ENCODE assay signal across 18 cellular contexts in the genomic region with DNA sequence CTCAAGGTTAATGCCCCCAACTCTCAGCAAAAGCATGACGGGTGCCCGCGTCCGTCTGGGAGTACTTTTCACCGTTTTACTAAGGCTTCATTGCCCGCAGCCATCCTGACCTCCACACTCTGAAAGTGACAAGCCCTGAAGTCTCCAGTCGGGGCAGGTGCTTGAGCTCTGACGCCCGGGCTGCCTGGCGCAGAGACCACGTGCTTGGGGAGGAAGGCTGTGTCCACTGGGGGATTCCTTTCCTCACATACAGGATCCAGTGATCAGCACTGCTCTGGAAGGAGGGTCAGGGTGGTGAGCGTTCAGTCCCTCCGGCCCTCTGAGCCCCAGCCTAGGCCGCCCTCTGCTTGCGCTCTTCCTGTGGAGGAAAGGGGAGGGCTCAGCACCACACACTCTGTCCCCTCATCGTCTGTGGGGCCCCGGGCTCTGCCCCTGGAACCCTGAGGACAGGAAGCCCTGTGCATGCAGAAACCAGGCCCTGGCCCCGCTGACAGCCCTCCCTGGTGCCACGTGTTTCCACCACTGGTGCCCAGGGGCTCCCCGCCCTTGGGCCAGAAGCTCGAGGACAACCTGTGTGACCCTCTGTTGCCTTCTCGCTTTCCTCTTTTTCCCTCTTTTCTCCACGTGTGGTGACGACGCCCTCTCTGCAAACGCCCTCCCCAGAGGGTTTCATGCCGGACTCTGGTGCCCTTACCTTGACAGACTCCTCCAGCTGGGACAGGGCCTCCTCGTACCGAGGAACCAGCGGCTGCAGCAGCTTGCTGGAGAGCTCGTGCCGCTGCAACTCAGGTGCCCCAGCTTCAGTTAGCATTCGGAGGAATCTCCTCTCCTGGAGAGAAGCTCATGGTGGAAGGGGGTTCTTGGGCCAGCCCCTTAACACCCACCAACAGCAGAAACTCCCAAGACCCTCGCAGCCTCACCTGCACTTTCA. TPM values are rescaled to one million over a fixed set of nuclear protein-coding genes. Genes with fewer than 3 reads are reported as not detected.
DNase-seq lines count a peak whose midpoint lies in the region; ATAC-seq, FAIRE-seq and TF ChIP-seq lines count a peak whose summit lies in the region.
"Had no signal": no experiment of that assay in that cellular context is flagged by ENCODE, and none has a peak within 500 bp of the region (broad histone marks: within the 10 kb centered on the region; RNA-seq: fewer than 3 reads in every experiment).

No MANE protein-coding gene starts in this region.

- H3K4me1 ChIP-seq in kidney (ENCODE audit: control insufficient read depth in 1 of 2, insufficient read depth in 1 of 2, low read depth in 1 of 2, low read length in 2 of 2) = peaks cover 0 to 12% of the 10 kb centered on the region in 2 donors
- H3K4me1 ChIP-seq: Caco-2, SJCRH30 had no signal

- no peak overlapping the region for H3K27ac Mint-ChIP-seq in activated naive CD8-positive, alpha-beta T cell treated with anti-CD3 and anti-CD28 coated beads, Interleukin-2, amount 10 ng/mL, durations not matched to agents 7 days and 5 days
- peak overlapping the region; percentile 47 for H3K27ac Mint-ChIP-seq in stimulated activated naive B cell treated with anti-CD40 and anti-IgM and Interleukin-4, amounts not matched to agents 10 μg/mL and 1 μg/mL and 100 μg/mL, for 72 hours
- no peak overlapping the region for H3K27ac Mint-ChIP-seq in natural killer cell treated with Interleukin-12 subunit alpha and Interleukin-12 subunit beta and Interleukin-15 and Interleukin-18, amount 100 ng/mL, for 72 hours
- H3K27ac Mint-ChIP-seq: IgD-negative memory B cell had no signal

- no peak overlapping the region for H3K4me3 ChIP-seq in kidney (ENCODE audit: low read length in 2 of 2)
- H3K4me3 ChIP-seq: SJCRH30 had no signal

- peaks cover 13 to 23% of the 10 kb centered on the region in 2 donors for H3K36me3 ChIP-seq in kidney (ENCODE audit: control insufficient read depth in 1 of 2, insufficient read depth in 2 of 2, low read length in 2 of 2)

- no peak overlapping the region for H3K9ac ChIP-seq in kidney (ENCODE audit: low read length in 2 of 2)

- H3K4me1 Mint-ChIP-seq in activated naive CD8-positive, alpha-beta T cell treated with anti-CD3 and anti-CD28 coated beads, Interleukin-2, amount 10 ng/mL, durations not matched to agents 7 days and 5 days = peaks cover 3% of the 10 kb centered on the region
- H3K4me1 Mint-ChIP-seq in stimulated activated naive B cell treated with anti-CD40 and anti-IgM and Interleukin-4, amounts not matched to agents 10 μg/mL and 1 μg/mL and 100 μg/mL, for 72 hours = peaks cover 10 to 14% of the 10 kb centered on the region in 2 donors
- peaks cover 5 to 6% of the 10 kb centered on the region in 2 donors for H3K4me1 Mint-ChIP-seq in natural killer cell treated with Interleukin-12 subunit alpha and Interleukin-12 subunit beta and Interleukin-15 and Interleukin-18, amount 100 ng/mL, for 72 hours (ENCODE audit: low read depth in 2 of 2)

- H3K4me3 Mint-ChIP-seq in activated naive CD8-positive, alpha-beta T cell treated with anti-CD3 and anti-CD28 coated beads, Interleukin-2, amount 10 ng/mL, durations not matched to agents 7 days and 5 days = no peak overlapping the region
- H3K4me3 Mint-ChIP-seq in stimulated activated naive B cell treated with anti-CD40 and anti-IgM and Interleukin-4, amounts not matched to agents 10 μg/mL and 1 μg/mL and 100 μg/mL, for 72 hours = no peak overlapping the region
- H3K4me3 Mint-ChIP-seq in natural killer cell treated with Interleukin-12 subunit alpha and Interleukin-12 subunit beta and Interleukin-15 and Interleukin-18, amount 100 ng/mL, for 72 hours = no peak overlapping the region
- H3K4me3 Mint-ChIP-seq: IgD-negative memory B cell had no signal

- no peaks in the 10 kb centered on the region for H3K9me3 Mint-ChIP-seq in activated naive CD8-positive, alpha-beta T cell treated with anti-CD3 and anti-CD28 coated beads, Interleukin-2, amount 10 ng/mL, durations not matched to agents 7 days and 5 days
- H3K9me3 Mint-ChIP-seq in stimulated activated naive B cell treated with anti-CD40 and anti-IgM and Interleukin-4, amounts not matched to agents 10 μg/mL and 1 μg/mL and 100 μg/mL, for 72 hours = no peaks in the 10 kb centered on the region
- H3K9me3 Mint-ChIP-seq in natural killer cell treated with Interleukin-12 subunit alpha and Interleukin-12 subunit beta and Interleukin-15 and Interleukin-18, amount 100 ng/mL, for 72 hours = no peaks in the 10 kb centered on the region
- H3K9me3 Mint-ChIP-seq: IgD-negative memory B cell had no signal

- no peak for TF ChIP-seq CTCF in kidney (IDR thresholded peaks at IDR 0.05; ENCODE audit: borderline replicate concordance, extremely low read depth, insufficient read depth)

- H3K36me3 Mint-ChIP-seq in activated naive CD8-positive, alpha-beta T cell treated with anti-CD3 and anti-CD28 coated beads, Interleukin-2, amount 10 ng/mL, durations not matched to agents 7 days and 5 days = peaks cover 4% of the 10 kb centered on the region
- H3K36me3 Mint-ChIP-seq in stimulated activated naive B cell treated with anti-CD40 and anti-IgM and Interleukin-4, amounts not matched to agents 10 μg/mL and 1 μg/mL and 100 μg/mL, for 72 hours = peaks cover 25 to 27% of the 10 kb centered on the region in 2 donors
- no peaks in the 10 kb centered on the region for H3K36me3 Mint-ChIP-seq in natural killer cell treated with Interleukin-12 subunit alpha and Interleukin-12 subunit beta and Interleukin-15 and Interleukin-18, amount 100 ng/mL, for 72 hours
- H3K36me3 Mint-ChIP-seq: IgD-negative memory B cell had no signal

- POLR2A ChIA-PET in activated naive CD8-positive, alpha-beta T cell treated with anti-CD3 and anti-CD28 coated beads, Interleukin-2, amount 10 ng/mL, durations not matched to agents 7 days and 5 days (lab: Charles Lee) = no interaction called here

- peak; percentile 54 for DNase-seq in activated effector memory CD4-positive, alpha-beta T cell treated with anti-CD3 and anti-CD28 coated beads, Interleukin-2, amount 50 U/mL, for 16 hours
- no peak for DNase-seq in activated effector memory CD4-positive, alpha-beta T cell treated with Interleukin-2 at 50 U/mL for 16 hours
- peak; percentile 24 for DNase-seq in activated naive CD8-positive, alpha-beta T cell treated with anti-CD3 and anti-CD28 coated beads, Interleukin-2, amount 10 ng/mL, durations not matched to agents 7 days and 5 days
- DNase-seq in kidney (peak; percentile 61), Right ventricle myocardium superior (no peak)
- no peak for DNase-seq in stimulated activated naive B cell treated with anti-CD40 and anti-IgM and Interleukin-4, amounts not matched to agents 10 μg/mL and 1 μg/mL and 100 μg/mL, for 72 hours
- DNase-seq in natural killer cell treated with Interleukin-12 subunit alpha and Interleukin-12 subunit beta and Interleukin-15 and Interleukin-18, amount 100 ng/mL, for 72 hours (ENCODE audit: low spot score) = no peak
- no peak for DNase-seq in stimulated activated CD4-positive, alpha-beta T cell treated with anti-CD3 and anti-CD28 coated beads, Interleukin-1b, Interleukin-23, amount 100 ng/mL, for 48 hours
- DNase-seq: Caco-2; EL; NCI-H1105 treated with DMSO at 0.1 percent for 48 hours; NCI-H187 treated with DMSO at 0.1 percent for 48 hours; NCI-H446; NK-92 treated with Interleukin-12 subunit alpha and Interleukin-12 subunit beta, amount 100 ng/mL, for 24 hours; OCI-M1; SJCRH30 had no signal

- FAIRE-seq in kidney (lab: Jason Lieb, UNC) = no peak
- FAIRE-seq: H54 had no signal

- ATAC-seq in activated naive CD8-positive, alpha-beta T cell treated with anti-CD3 and anti-CD28 coated beads, Interleukin-2, amount 10 ng/mL, durations not matched to agents 7 days and 5 days (ENCODE audit: low read depth) = no peak
- ATAC-seq in stimulated activated naive B cell treated with anti-CD40 and anti-IgM and Interleukin-4, amounts not matched to agents 10 μg/mL and 1 μg/mL and 100 μg/mL, for 72 hours (replicated peaks) = no peak
- no peak for ATAC-seq in natural killer cell treated with Interleukin-12 subunit alpha and Interleukin-12 subunit beta and Interleukin-15 and Interleukin-18, amount 100 ng/mL, for 72 hours
- no peak for ATAC-seq in Right ventricle myocardium superior (ENCODE audit: poor library complexity)

- intact Hi-C loops in kidney (cut with DNase I) (no loop called here), Right ventricle myocardium superior (cut with DNase I) (no loop called here)

- no peaks in the 10 kb centered on the region for H3K9me3 ChIP-seq in kidney (ENCODE audit: control insufficient read depth in 1 of 2, low read length in 2 of 2)
- H3K9me3 ChIP-seq: Caco-2, SJCRH30 had no signal

- H3K27me3 Mint-ChIP-seq in activated naive CD8-positive, alpha-beta T cell treated with anti-CD3 and anti-CD28 coated beads, Interleukin-2, amount 10 ng/mL, durations not matched to agents 7 days and 5 days = no peaks in the 10 kb centered on the region
- peaks cover 0 to 3% of the 10 kb centered on the region in 2 donors for H3K27me3 Mint-ChIP-seq in stimulated activated naive B cell treated with anti-CD40 and anti-IgM and Interleukin-4, amounts not matched to agents 10 μg/mL and 1 μg/mL and 100 μg/mL, for 72 hours
- H3K27me3 Mint-ChIP-seq in natural killer cell treated with Interleukin-12 subunit alpha and Interleukin-12 subunit beta and Interleukin-15 and Interleukin-18, amount 100 ng/mL, for 72 hours = no peaks in the 10 kb centered on the region
- H3K27me3 Mint-ChIP-seq: IgD-negative memory B cell had no signal

- H3K27ac ChIP-seq in kidney (ENCODE audit: low read depth in 2 of 2, low read length in 2 of 2) = no peak overlapping the region
- H3K27ac ChIP-seq: SJCRH30 had no signal

RNA-seq across cellular contexts. Expression of gene DDX51, which starts 4.9 kb away (rescaled TPM):
- total RNA-seq in activated naive CD8-positive, alpha-beta T cell treated with anti-CD3 and anti-CD28 coated beads, Interleukin-2, amount 10 ng/mL, durations not matched to agents 7 days and 5 days = 10 to 100 TPM; 31.9 to 33.5 TPM
- total RNA-seq in kidney (19.6 TPM), Right ventricle myocardium superior (10.3 TPM)
- 10.3 TPM for polyA plus RNA-seq in kidney (ENCODE audit: insufficient read depth, low read depth, low replicate concordance)
- 10 to 100 TPM; 29.5 to 83.7 TPM for total RNA-seq in natural killer cell treated with Interleukin-12 subunit alpha and Interleukin-12 subunit beta and Interleukin-15 and Interleukin-18, amount 100 ng/mL, for 72 hours

RNA-seq across cellular contexts. Expression of gene NOC4L, which starts 5.1 kb away (rescaled TPM):
- 10 to 100 TPM; 29.3 to 29.4 TPM for total RNA-seq in activated naive CD8-positive, alpha-beta T cell treated with anti-CD3 and anti-CD28 coated beads, Interleukin-2, amount 10 ng/mL, durations not matched to agents 7 days and 5 days
- 20.0 TPM for total RNA-seq in kidney
- 22.3 TPM for polyA plus RNA-seq in kidney (ENCODE audit: insufficient read depth, low read depth, low replicate concordance)
- 10 to 100 TPM; 28.0 to 48.2 TPM for total RNA-seq in natural killer cell treated with Interleukin-12 subunit alpha and Interleukin-12 subunit beta and Interleukin-15 and Interleukin-18, amount 100 ng/mL, for 72 hours
- total RNA-seq in Right ventricle myocardium superior = 9.5 TPM

Comparison
In these comparisons a context has a peak if more than half of its experiments do, and no peak if none do; other contexts are left out.
1. DNase-seq: peak in activated effector memory CD4-positive, alpha-beta T cell treated with anti-CD3 and anti-CD28 coated beads, Interleukin-2, amount 50 U/mL, for 16 hours (single experiment), activated naive CD8-positive, alpha-beta T cell treated with anti-CD3 and anti-CD28 coated beads, Interleukin-2, amount 10 ng/mL, durations not matched to agents 7 days and 5 days (single experiment) and kidney (single experiment); none in activated effector memory CD4-positive, alpha-beta T cell treated with Interleukin-2 at 50 U/mL for 16 hours (single experiment), stimulated activated naive B cell treated with anti-CD40 and anti-IgM and Interleukin-4, amounts not matched to agents 10 μg/mL and 1 μg/mL and 100 μg/mL, for 72 hours (single experiment), natural killer cell treated with Interleukin-12 subunit alpha and Interleukin-12 subunit beta and Interleukin-15 and Interleukin-18, amount 100 ng/mL, for 72 hours (single experiment), stimulated activated CD4-positive, alpha-beta T cell treated with anti-CD3 and anti-CD28 coated beads, Interleukin-1b, Interleukin-23, amount 100 ng/mL, for 48 hours (single experiment) and Right ventricle myocardium superior (single experiment).